10 cellular contexts compared by ENCODE assay signal in genomic region chr6:42226251-42227143, GRCh38. TPM values are rescaled to one million over a fixed set of nuclear protein-coding genes. Genes with fewer than 3 reads are reported as not detected.
A peak's percentile ranks its signal among the peaks of the same experiment; 100 is the strongest.
DNase-seq lines count a peak whose midpoint lies in the region; ATAC-seq and TF ChIP-seq lines count a peak whose summit lies in the region.
"Had no signal": no experiment of that assay in that cellular context is flagged by ENCODE, and none has a peak within 500 bp of the region (broad histone marks: within the 10 kb centered on the region; RNA-seq: fewer than 3 reads in every experiment).

No MANE protein-coding gene starts in this region.

- H3K9me3 Mint-ChIP-seq in activated CD8-positive, alpha-beta T cell treated with anti-CD3 and anti-CD28 coated beads, Interleukin-2, amount 10 ng/mL, durations not matched to agents 7 days and 5 days (ENCODE audit: insufficient read depth): no peaks in the 10 kb centered on the region

- H3K27ac Mint-ChIP-seq in activated CD8-positive, alpha-beta T cell treated with anti-CD3 and anti-CD28 coated beads, Interleukin-2, amount 10 ng/mL, durations not matched to agents 7 days and 5 days: no peak overlapping the region

- DNase-seq in HEK293T (ENCODE audit: extremely low spot score): no peak
- peak; percentile 61 to 91 for DNase-seq in SW 1271 (lab: John Stamatoyannopoulos, UW)
- peak; percentile 64 for DNase-seq in hepatic stellate cell (ENCODE audit: low spot score)
- peak; percentile 46 for DNase-seq in stromal cell of bone marrow (ENCODE audit: low read depth)
- DNase-seq in foreskin melanocyte: no peak
- no peak for DNase-seq in NCI-H1092 treated with DMSO at 0.1 percent for 48 hours (lab: John Stamatoyannopoulos, UW)
- no peak for DNase-seq in activated CD8-positive, alpha-beta T cell treated with anti-CD3 and anti-CD28 coated beads, Interleukin-2, amount 10 ng/mL, durations not matched to agents 7 days and 5 days
- DNase-seq: activated effector memory CD4-positive, alpha-beta T cell treated with anti-CD3 and anti-CD28 coated beads, Interleukin-2, amount 50 U/mL, for 16 hours had no signal

- CTCF ChIA-PET in HEK293T (lab: Yijun Ruan, JAX): interaction anchor here (0.6 to 2.7 kb wide), 6 partner anchors 12 to 522 kb away, joined by 3 to 14 read pairs (median 4); partner anchors contain the start of gene PRICKLE4
- CTCF ChIA-PET in activated CD8-positive, alpha-beta T cell treated with anti-CD3 and anti-CD28 coated beads, Interleukin-2, amount 10 ng/mL, durations not matched to agents 7 days and 5 days (lab: Charles Lee): interaction anchor here (1.1 to 1.8 kb wide), 4 partner anchors 9 to 325 kb away, joined by 3 to 10 read pairs (median 4); partner anchors contain the start of gene MRPS10

- POLR2A ChIA-PET in HEK293T (lab: Yijun Ruan, JAX): interaction anchor here (0.8 to 2.0 kb wide), 8 partner anchors 9 to 321 kb away, joined by 3 to 14 read pairs (median 4); partner anchors contain the start of gene MRPS10
- POLR2A ChIA-PET in activated CD8-positive, alpha-beta T cell treated with anti-CD3 and anti-CD28 coated beads, Interleukin-2, amount 10 ng/mL, durations not matched to agents 7 days and 5 days (lab: Charles Lee): no interaction called here

- ATAC-seq in HG03045 (IDR thresholded peaks at IDR 0.05; ENCODE audit: unreplicated experiment): no peak
- ATAC-seq in activated CD8-positive, alpha-beta T cell treated with anti-CD3 and anti-CD28 coated beads, Interleukin-2, amount 10 ng/mL, durations not matched to agents 7 days and 5 days: no peak

- no peak overlapping the region for H3K4me3 Mint-ChIP-seq in activated CD8-positive, alpha-beta T cell treated with anti-CD3 and anti-CD28 coated beads, Interleukin-2, amount 10 ng/mL, durations not matched to agents 7 days and 5 days

- H3K4me1 Mint-ChIP-seq in activated CD8-positive, alpha-beta T cell treated with anti-CD3 and anti-CD28 coated beads, Interleukin-2, amount 10 ng/mL, durations not matched to agents 7 days and 5 days (ENCODE audit: low read depth): peaks cover 6% of the 10 kb centered on the region

- peaks cover 4% of the 10 kb centered on the region for H3K36me3 Mint-ChIP-seq in activated CD8-positive, alpha-beta T cell treated with anti-CD3 and anti-CD28 coated beads, Interleukin-2, amount 10 ng/mL, durations not matched to agents 7 days and 5 days (ENCODE audit: low read depth)

- H3K27me3 Mint-ChIP-seq in activated CD8-positive, alpha-beta T cell treated with anti-CD3 and anti-CD28 coated beads, Interleukin-2, amount 10 ng/mL, durations not matched to agents 7 days and 5 days (ENCODE audit: low read depth): no peaks in the 10 kb centered on the region

TF ChIP-seq in HEK293T, 16 proteins besides CTCF, POLR2A, EP300 and RAD21:
- no peak for TF ChIP-seq BHLHE40 (IDR thresholded peaks at IDR 0.05; ENCODE audit: borderline replicate concordance)
- TF ChIP-seq FOXA1 (IDR thresholded peaks at IDR 0.05): no peak
- 0 out of 2 replicates have a peak, but pooled peaks have one; percentile 22 for TF ChIP-seq PKNOX1 (IDR thresholded peaks at IDR 0.05)

RNA-seq across cellular contexts. Expression of gene MRPS10, which starts 8.8 kb away (rescaled TPM):
- total RNA-seq in activated CD8-positive, alpha-beta T cell treated with anti-CD3 and anti-CD28 coated beads, Interleukin-2, amount 10 ng/mL, durations not matched to agents 7 days and 5 days: 10 to 100 TPM; 32.6 to 33.8 TPM

RNA-seq across cellular contexts. Expression of gene GUCA1B, which starts 31.7 kb away (rescaled TPM):
- total RNA-seq in activated CD8-positive, alpha-beta T cell treated with anti-CD3 and anti-CD28 coated beads, Interleukin-2, amount 10 ng/mL, durations not matched to agents 7 days and 5 days: 1 to 10 TPM in 1 of 2 experiments, under 1 TPM in 1; 0.84 to 1.0 TPM

RNA-seq across cellular contexts. Expression of gene GUCA1A, which starts 53.3 kb away (rescaled TPM):
- total RNA-seq in activated CD8-positive, alpha-beta T cell treated with anti-CD3 and anti-CD28 coated beads, Interleukin-2, amount 10 ng/mL, durations not matched to agents 7 days and 5 days: not detected
- total RNA-seq: OCI-LY7 had no signal

Comparison
In these comparisons a context has a peak if more than half of its experiments do, and no peak if none do; other contexts are left out.
1. DNase-seq: peak in SW 1271 (2 of 2), hepatic stellate cell (single experiment) and stromal cell of bone marrow (single experiment); none in HEK293T (single experiment), foreskin melanocyte (single experiment), NCI-H1092 treated with DMSO at 0.1 percent for 48 hours (single experiment) and activated CD8-positive, alpha-beta T cell treated with anti-CD3 and anti-CD28 coated beads, Interleukin-2, amount 10 ng/mL, durations not matched to agents 7 days and 5 days (single experiment).